In the genomic region with DNA sequence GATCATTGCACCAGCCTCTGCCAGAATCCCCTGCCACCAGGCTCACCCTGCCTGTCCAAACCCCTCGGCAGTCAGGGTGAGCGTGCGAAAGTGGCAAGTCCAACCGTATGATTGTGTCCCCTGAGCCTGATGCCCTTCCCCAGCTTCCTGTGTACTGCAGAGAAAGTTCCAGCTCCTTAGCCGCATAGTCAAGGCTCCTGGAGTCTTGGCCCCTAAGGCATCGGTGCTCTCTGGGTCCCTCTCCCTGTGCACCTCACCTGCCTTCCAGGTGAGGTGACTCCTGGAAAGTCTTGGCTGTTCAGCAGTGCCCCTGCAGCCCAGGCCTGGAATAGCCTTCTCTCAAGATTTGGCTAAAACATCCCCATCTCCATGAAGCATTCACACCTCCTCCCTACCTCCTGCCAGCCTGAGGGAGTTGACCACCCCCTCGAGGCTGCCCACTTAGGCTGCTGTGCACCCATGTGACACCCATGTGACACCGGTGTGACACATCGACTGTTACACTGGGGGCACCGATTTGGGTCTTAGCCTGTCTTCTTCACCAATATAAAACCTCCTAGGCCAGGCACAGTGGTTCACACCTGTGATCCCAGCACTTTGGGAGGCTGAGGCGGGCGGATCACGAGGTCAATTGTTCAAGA, we compare ENCODE assay signal across 15 cellular contexts. TPM values are rescaled to one million over a fixed set of nuclear protein-coding genes. Genes with fewer than 3 reads are reported as not detected.
DNase-seq lines count a peak whose midpoint lies in the region; ATAC-seq, FAIRE-seq and TF ChIP-seq lines count a peak whose summit lies in the region.
"Had no signal": no experiment of that assay in that cellular context is flagged by ENCODE, and none has a peak within 500 bp of the region (broad histone marks: within the 10 kb centered on the region; RNA-seq: fewer than 3 reads in every experiment).

No MANE protein-coding gene starts in this region.

- H3K9me3 ChIP-seq in keratinocyte (ENCODE audit: control insufficient read depth, low read depth, low read length) (no peaks in the 10 kb centered on the region), upper lobe of right lung (no peaks in the 10 kb centered on the region)
- H3K9me3 ChIP-seq: adrenal gland, sigmoid colon had no signal

- H3K4me3 Mint-ChIP-seq in WTC11 = no peak overlapping the region

- ATAC-seq in WTC11 (peak; percentile 98), upper lobe of right lung (no peak), HG02623 (IDR thresholded peaks at IDR 0.05; ENCODE audit: unreplicated experiment) (no peak)

- POLR2A ChIA-PET in WTC11 (lab: Charles Lee) = no interaction called here

- H3K4me2 ChIP-seq in keratinocyte (ENCODE audit: control insufficient read depth, extremely low read depth, insufficient read depth, low read depth, low read length) = no peak overlapping the region

- no peaks in the 10 kb centered on the region for H3K9me1 ChIP-seq in keratinocyte (ENCODE audit: control insufficient read depth, extremely low read depth, insufficient read depth, low read length)

- H3K36me3 ChIP-seq in keratinocyte (ENCODE audit: control insufficient read depth in 2 of 2, extremely low read depth in 1 of 2, insufficient read depth in 2 of 2, low read length in 2 of 2) = no peaks in the 10 kb centered on the region
- H3K36me3 ChIP-seq in upper lobe of right lung = no peaks in the 10 kb centered on the region
- H3K36me3 ChIP-seq: adrenal gland, sigmoid colon had no signal

- H4K20me1 ChIP-seq in keratinocyte (ENCODE audit: control insufficient read depth, extremely low read depth, insufficient read depth, low read length) = no peaks in the 10 kb centered on the region

- H3K79me2 ChIP-seq in keratinocyte (ENCODE audit: control insufficient read depth, insufficient read depth, low read length) = no peaks in the 10 kb centered on the region

- H3K9ac ChIP-seq in keratinocyte (ENCODE audit: control insufficient read depth, extremely low read depth, insufficient read depth, low read length) = no peak overlapping the region

- no peak overlapping the region for H3K27ac ChIP-seq in keratinocyte (ENCODE audit: control insufficient read depth, insufficient read depth, low read length)
- no peak overlapping the region for H3K27ac ChIP-seq in upper lobe of right lung
- H3K27ac ChIP-seq: adrenal gland, sigmoid colon had no signal

- intact Hi-C loops in upper lobe of right lung (cut with DNase I) = no loop called here

- H3K4me1 Mint-ChIP-seq in WTC11 = peaks cover 6% of the 10 kb centered on the region

- DNase-seq in activated CD8-positive, alpha-beta memory T cell treated with anti-CD3 and anti-CD28 coated beads for 24 hours = peak; percentile 37
- no peak for DNase-seq in activated CD8-positive, alpha-beta memory T cell treated with anti-CD3 and anti-CD28 coated beads, Interleukin-2, amount 50 U/mL, for 4 hours
- DNase-seq in WTC11 (ENCODE audit: low spot score) (peak; percentile 76), keratinocyte (ENCODE audit: low read depth, low spot score) (no peak), upper lobe of right lung (peak; percentile 51), NCI-H2107 treated with DMSO at 0.1 percent for 48 hours (lab: John Stamatoyannopoulos, UW; ENCODE audit: unreplicated experiment) (no peak), NCI-H1105 treated with DMSO at 0.1 percent for 48 hours (lab: John Stamatoyannopoulos, UW) (no peak)
- DNase-seq: activated CD4-positive, alpha-beta T cell treated with anti-CD3 and anti-CD28 coated beads, Interleukin-2, amount 50 U/mL, for 4 hours; NCI-H2081; Right ventricle myocardium superior; sigmoid colon; stimulated activated CD8-positive, alpha-beta memory T cell treated with anti-CD3 and anti-CD28 coated beads, Interleukin-4, amount 100 ng/mL, for 48 hours had no signal

- H3K9me3 Mint-ChIP-seq in WTC11 = peaks cover 9% of the 10 kb centered on the region

- CTCF ChIA-PET in WTC11 (lab: Charles Lee) = interaction anchor here (0.6 to 4.9 kb wide), 13 partner anchors 7 to 434 kb away, joined by 3 to 21 read pairs (median 4); no protein-coding TSS in a partner anchor

- peaks cover 3% of the 10 kb centered on the region; the same call in 1 of the 2 replicates for H3K36me3 Mint-ChIP-seq in WTC11

- peak; percentile 5 for FAIRE-seq in keratinocyte (lab: Jason Lieb, UNC)
- FAIRE-seq: endothelial cell of umbilical vein had no signal

- H3K27ac Mint-ChIP-seq in WTC11 = no peak overlapping the region

- TF ChIP-seq CTCF in WTC11 (IDR thresholded peaks at IDR 0.05) (peak; percentile 38; the same call in 1 of the 2 replicates), keratinocyte (optimal IDR thresholded peaks at IDR 0.05 in 1 of 3, IDR thresholded peaks at IDR 0.05 in 1 of 3, conservative IDR thresholded peaks at IDR 0.05 in 1 of 3; ENCODE audit: extremely low read depth in 1 of 3, insufficient read depth in 2 of 3, low read length in 3 of 3) (peak; percentile 39 to 61 (median 42)), upper lobe of right lung (IDR thresholded peaks at IDR 0.05) (no peak)

- no peaks in the 10 kb centered on the region for H3K4me1 ChIP-seq in keratinocyte (ENCODE audit: control insufficient read depth, extremely low read depth, insufficient read depth, low read length)
- H3K4me1 ChIP-seq in upper lobe of right lung = no peaks in the 10 kb centered on the region
- H3K4me1 ChIP-seq: adrenal gland had no signal

- H2AFZ ChIP-seq in keratinocyte (ENCODE audit: control insufficient read depth, low read length) = no peak overlapping the region

- dilution Hi-C loops in keratinocyte (cut with MboI; ENCODE audit: extremely low pct_ligation_motif_present, low sequenced_read_pairs) = loop anchor here (25.0 kb wide), 1 partner anchor 110 kb away; a partner anchor contains a TSS

- H3K4me3 ChIP-seq in keratinocyte (ENCODE audit: control insufficient read depth in 2 of 3, extremely low read depth in 1 of 3, insufficient read depth in 2 of 3, low read depth in 1 of 3, low read length in 3 of 3) = no peak overlapping the region
- H3K4me3 ChIP-seq in upper lobe of right lung = no peak overlapping the region
- H3K4me3 ChIP-seq: adrenal gland, sigmoid colon had no signal

- no peaks in the 10 kb centered on the region; the same call in 1 of the 2 replicates for H3K27me3 Mint-ChIP-seq in WTC11 (ENCODE audit: low read depth)

- H3K27me3 ChIP-seq in keratinocyte (ENCODE audit: control insufficient read depth, extremely low read depth, insufficient read depth, low read length) (peaks cover 4% of the 10 kb centered on the region), upper lobe of right lung (no peaks in the 10 kb centered on the region)
- H3K27me3 ChIP-seq: adrenal gland, sigmoid colon had no signal

TF ChIP-seq in WTC11, 78 proteins besides CTCF, POLR2A, EP300 and RAD21 (continues in another document):
- TF ChIP-seq MYBL2 (CRISPR knock-in tag; IDR thresholded peaks at IDR 0.05) = no peak
- TF ChIP-seq EMX1 (CRISPR knock-in tag; IDR thresholded peaks at IDR 0.05) = no peak
- TF ChIP-seq OVOL2 (CRISPR knock-in tag; IDR thresholded peaks at IDR 0.05; ENCODE audit: borderline replicate concordance) = no peak
- TF ChIP-seq ZNF138 (CRISPR knock-in tag; conservative IDR thresholded peaks at IDR 0.05) = 0 out of 2 replicates have a peak, but pooled peaks have one; percentile 22
- no peak for TF ChIP-seq NFYB (CRISPR knock-in tag; conservative IDR thresholded peaks at IDR 0.05; ENCODE audit: low read depth)
- TF ChIP-seq FOXJ3 (CRISPR knock-in tag; IDR thresholded peaks at IDR 0.05; ENCODE audit: borderline replicate concordance) = no peak
- TF ChIP-seq CBFB (CRISPR knock-in tag; IDR thresholded peaks at IDR 0.05; ENCODE audit: low read depth) = no peak
- TF ChIP-seq ZNF263 (CRISPR knock-in tag; IDR thresholded peaks at IDR 0.05; ENCODE audit: low read depth) = no peak
- no peak for TF ChIP-seq MXD4 (CRISPR knock-in tag; IDR thresholded peaks at IDR 0.05; ENCODE audit: borderline replicate concordance)
- TF ChIP-seq FOXP1 (CRISPR knock-in tag; IDR thresholded peaks at IDR 0.05; ENCODE audit: borderline replicate concordance) = peak; percentile 22; the same call in 1 of the 2 replicates
- no peak for TF ChIP-seq ESRRA (CRISPR knock-in tag; IDR thresholded peaks at IDR 0.05; ENCODE audit: borderline replicate concordance)
- TF ChIP-seq TEAD1 (CRISPR knock-in tag; IDR thresholded peaks at IDR 0.05) = no peak
- TF ChIP-seq, protein P1, sequence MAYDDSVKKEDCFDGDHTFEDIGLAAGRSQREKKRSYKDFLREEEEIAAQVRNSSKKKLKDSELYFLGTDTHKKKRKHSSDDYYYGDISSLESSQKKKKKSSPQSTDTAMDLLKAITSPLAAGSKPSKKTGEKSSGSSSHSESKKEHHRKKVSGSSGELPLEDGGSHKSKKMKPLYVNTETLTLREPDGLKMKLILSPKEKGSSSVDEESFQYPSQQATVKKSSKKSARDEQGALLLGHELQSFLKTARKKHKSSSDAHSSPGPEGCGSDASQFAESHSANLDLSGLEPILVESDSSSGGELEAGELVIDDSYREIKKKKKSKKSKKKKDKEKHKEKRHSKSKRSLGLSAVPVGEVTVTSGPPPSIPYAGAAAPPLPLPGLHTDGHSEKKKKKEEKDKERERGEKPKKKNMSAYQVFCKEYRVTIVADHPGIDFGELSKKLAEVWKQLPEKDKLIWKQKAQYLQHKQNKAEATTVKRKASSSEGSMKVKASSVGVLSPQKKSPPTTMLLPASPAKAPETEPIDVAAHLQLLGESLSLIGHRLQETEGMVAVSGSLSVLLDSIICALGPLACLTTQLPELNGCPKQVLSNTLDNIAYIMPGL (CRISPR knock-in tag; IDR thresholded peaks at IDR 0.05) = no peak
- TF ChIP-seq JAZF1 (CRISPR knock-in tag; IDR thresholded peaks at IDR 0.05) = no peak
- TF ChIP-seq ZNF416 (CRISPR knock-in tag; IDR thresholded peaks at IDR 0.05) = no peak
- TF ChIP-seq, protein P2, sequence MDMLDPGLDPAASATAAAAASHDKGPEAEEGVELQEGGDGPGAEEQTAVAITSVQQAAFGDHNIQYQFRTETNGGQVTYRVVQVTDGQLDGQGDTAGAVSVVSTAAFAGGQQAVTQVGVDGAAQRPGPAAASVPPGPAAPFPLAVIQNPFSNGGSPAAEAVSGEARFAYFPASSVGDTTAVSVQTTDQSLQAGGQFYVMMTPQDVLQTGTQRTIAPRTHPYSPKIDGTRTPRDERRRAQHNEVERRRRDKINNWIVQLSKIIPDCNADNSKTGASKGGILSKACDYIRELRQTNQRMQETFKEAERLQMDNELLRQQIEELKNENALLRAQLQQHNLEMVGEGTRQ (CRISPR knock-in tag; IDR thresholded peaks at IDR 0.05) = peak; percentile 40; the same call in 1 of the 2 replicates

RNA-seq across cellular contexts. Expression of a gene that starts 56.2 kb away (rescaled TPM):
- total RNA-seq in WTC11 (2021) = 3.3 to 5.4 TPM (median 3.9 TPM) in 3 replicates
- not detected in 3 replicates for polyA plus RNA-seq in keratinocyte
- polyA plus RNA-seq in keratinocyte (2011; ENCODE audit: low read depth) = not detected
- not detected in 2 replicates for polyA plus RNA-seq in keratinocyte (2011; cell fraction: cytosol; rRNA removed)
- polyA plus RNA-seq in keratinocyte (2011; cell fraction: nucleus; rRNA removed) = not detected in 2 replicates
- 0.07 TPM in 1 of 2 replicates, not detected in the other for polyA plus RNA-seq in keratinocyte (2012; ENCODE audit: low replicate concordance)
- polyA minus RNA-seq in keratinocyte = not detected in 3 replicates
- not detected for polyA minus RNA-seq in keratinocyte (2011; cell fraction: cytosol; rRNA and poly(A)+ RNA removed)
- not detected in 2 replicates for polyA minus RNA-seq in keratinocyte (2011; cell fraction: nucleus; rRNA and poly(A)+ RNA removed)
- 231 TPM for total RNA-seq in upper lobe of right lung

Comparison
In these comparisons a context has a peak if more than half of its experiments do, and no peak if none do; other contexts are left out.
1. DNase-seq: peak in activated CD8-positive, alpha-beta memory T cell treated with anti-CD3 and anti-CD28 coated beads for 24 hours (single experiment), WTC11 (single experiment) and upper lobe of right lung (single experiment); none in activated CD8-positive, alpha-beta memory T cell treated with anti-CD3 and anti-CD28 coated beads, Interleukin-2, amount 50 U/mL, for 4 hours (single experiment), keratinocyte (single experiment), NCI-H2107 treated with DMSO at 0.1 percent for 48 hours (single experiment) and NCI-H1105 treated with DMSO at 0.1 percent for 48 hours (single experiment).
2. RNA of a gene that starts 56.2 kb away (total RNA-seq): 231 TPM in upper lobe of right lung (single experiment); 3.3 to 5.4 TPM in WTC11; every median in the first group is over 10 times any median in the second.